ENCODE assay signal across 9 cellular contexts in the genomic region with DNA sequence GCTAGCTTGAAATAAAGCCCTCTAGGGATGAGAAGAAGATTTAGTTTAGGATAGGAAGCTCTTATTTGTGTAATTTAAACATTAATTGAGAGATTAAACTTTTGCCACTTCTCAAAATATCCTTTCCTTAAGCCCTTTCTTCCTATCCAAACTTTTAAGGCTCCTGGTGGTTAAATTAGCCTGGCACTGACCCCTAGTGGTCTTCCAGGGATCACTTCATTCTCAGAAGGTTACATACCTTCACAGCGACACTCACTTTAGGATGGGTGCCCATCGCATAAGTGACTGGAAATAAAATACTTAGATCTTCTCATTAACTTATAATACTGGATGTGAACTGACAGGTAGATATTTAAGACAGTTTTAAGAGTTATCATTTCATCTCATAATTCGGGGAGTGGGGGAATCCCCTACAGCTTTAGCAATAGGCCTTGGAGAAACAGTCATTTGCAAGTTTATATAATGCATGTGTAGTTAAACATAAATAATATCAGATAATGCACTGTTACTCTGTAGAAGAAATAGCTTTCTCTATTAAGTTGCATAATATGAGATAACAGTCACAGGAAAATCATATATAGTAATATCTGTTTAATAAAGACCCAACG. TPM values are rescaled to one million over a fixed set of nuclear protein-coding genes. Genes with fewer than 3 reads are reported as not detected.
DNase-seq lines count a peak whose midpoint lies in the region; ATAC-seq and TF ChIP-seq lines count a peak whose summit lies in the region.
"Had no signal": no experiment of that assay in that cellular context is flagged by ENCODE, and none has a peak within 500 bp of the region (broad histone marks: within the 10 kb centered on the region; RNA-seq: fewer than 3 reads in every experiment).

No MANE protein-coding gene starts in this region.

- peaks cover 3% of the 10 kb centered on the region for H3K4me1 ChIP-seq in OCI-LY7 (ENCODE audit: insufficient read depth, low read length, poor library complexity, severe bottlenecking)

- no peaks in the 10 kb centered on the region for H3K79me2 ChIP-seq in OCI-LY7 (ENCODE audit: insufficient read depth, low read depth, low read length)

- H3K36me3 Mint-ChIP-seq in naive thymus-derived CD8-positive, alpha-beta T cell = peaks cover 0 to 2% (median 0%) of the 10 kb centered on the region in 3 donors

- no peak overlapping the region for H2AFZ ChIP-seq in OCI-LY7 (ENCODE audit: low read length)

- peak; percentile 45 for DNase-seq in DMS153 treated with DMSO at 0.1 percent for 48 hours (lab: John Stamatoyannopoulos, UW; ENCODE audit: unreplicated experiment)
- no peak for DNase-seq in DMS153 (lab: John Stamatoyannopoulos, UW)
- peak; percentile 46 for DNase-seq in GM20000 (ENCODE audit: low spot score)
- DNase-seq in OCI-LY7 (ENCODE audit: low spot score) = peak; percentile 61
- peak; percentile 25 to 63 for DNase-seq in dermis microvascular lymphatic vessel endothelial cell (ENCODE audit: low read depth in 2 of 2)
- no peak for DNase-seq in naive thymus-derived CD8-positive, alpha-beta T cell
- no peak for DNase-seq in GF-D8 (lab: John Stamatoyannopoulos, UW)

- peaks cover 9 to 22% (median 18%) of the 10 kb centered on the region in 4 donors for H3K4me1 Mint-ChIP-seq in naive thymus-derived CD8-positive, alpha-beta T cell

- CTCF ChIA-PET in OCI-LY7 (lab: Charles Lee; ENCODE audit: unreplicated experiment) = interaction anchor here (0.7 to 1.5 kb wide), 2 partner anchors 404 to 524 kb away, joined by 3 read pairs; no protein-coding TSS in a partner anchor

- peaks cover 0 to 4% (median 0%) of the 10 kb centered on the region in 9 donors for H3K9me3 Mint-ChIP-seq in naive thymus-derived CD8-positive, alpha-beta T cell

- no peaks in the 10 kb centered on the region for H4K20me1 ChIP-seq in OCI-LY7 (ENCODE audit: insufficient read depth, low read length)

- BruUV-seq in OCI-LY7 (replicated peaks; lab: Mats Ljungman, UMichigan) = no TSS peak

- H3K27ac Mint-ChIP-seq in naive thymus-derived CD8-positive, alpha-beta T cell = no peak overlapping the region

- H3K4me3 Mint-ChIP-seq in naive thymus-derived CD8-positive, alpha-beta T cell = no peak overlapping the region

- no peak overlapping the region for H3K27ac ChIP-seq in OCI-LY7 (ENCODE audit: low read depth, low read length, poor library complexity, severe bottlenecking)
- H3K27ac ChIP-seq: BLaER1 had no signal

- no peak overlapping the region for H3K4me3 ChIP-seq in OCI-LY7 (ENCODE audit: low read depth, low read length, poor library complexity, severe bottlenecking)
- H3K4me3 ChIP-seq: BLaER1 had no signal

- H3K36me3 ChIP-seq in OCI-LY7 (ENCODE audit: insufficient read depth, low read length) = no peaks in the 10 kb centered on the region
- H3K36me3 ChIP-seq: BLaER1 had no signal

- intact Hi-C loops in OCI-LY7 (cut with micrococcal nuclease; ENCODE audit: unreplicated experiment) = loop anchor here (1.0 to 5.0 kb wide), 6 partner anchors 56 to 543 kb away; no protein-coding TSS in a partner anchor

- peaks cover 53 to 90% (median 71%) of the 10 kb centered on the region in 5 donors for H3K27me3 Mint-ChIP-seq in naive thymus-derived CD8-positive, alpha-beta T cell

- TF ChIP-seq CTCF in GM20000 (IDR thresholded peaks at IDR 0.05; ENCODE audit: extremely low read depth, missing control alignments) = peak; percentile 33
- peak; percentile 91 for TF ChIP-seq CTCF in OCI-LY7 (conservative IDR thresholded peaks at IDR 0.05; ENCODE audit: low read length)

- peak; percentile 73 for ATAC-seq in HG03571 (IDR thresholded peaks at IDR 0.05; ENCODE audit: unreplicated experiment)
- peak; percentile 59 to 66 for ATAC-seq in naive thymus-derived CD8-positive, alpha-beta T cell

- no peaks in the 10 kb centered on the region for H3K9me2 ChIP-seq in OCI-LY7 (ENCODE audit: insufficient read depth, low read length)

- H3K4me2 ChIP-seq in OCI-LY7 (ENCODE audit: low read length) = no peak overlapping the region
- H3K4me2 ChIP-seq: BLaER1 had no signal

- no peaks in the 10 kb centered on the region for H3K9me3 ChIP-seq in OCI-LY7 (ENCODE audit: low read length)

- POLR2A ChIA-PET in OCI-LY7 (lab: Charles Lee) = interaction anchor here (0.6 kb wide), 1 partner anchor 471 kb away, joined by 5 read pairs; no protein-coding TSS in a partner anchor
- POLR2A ChIA-PET in naive thymus-derived CD8-positive, alpha-beta T cell (lab: Charles Lee) = no interaction called here

RNA-seq across cellular contexts. Expression of a gene that starts 7.4 kb away (rescaled TPM):
- total RNA-seq in OCI-LY7 (2014; rRNA removed; shearing (Covaris generic)) = not detected in 2 replicates
- total RNA-seq in OCI-LY7 (2022) = not detected in 2 replicates
- total RNA-seq in dermis microvascular lymphatic vessel endothelial cell = not detected in 2 replicates
- not detected for total RNA-seq in naive thymus-derived CD8-positive, alpha-beta T cell
- polyA plus RNA-seq in naive thymus-derived CD8-positive, alpha-beta T cell = not detected

RNA-seq across cellular contexts. Expression of a gene that starts 22.2 kb away (rescaled TPM):
- 4.1 TPM in 1 of 2 replicates, not detected in the other for total RNA-seq in OCI-LY7 (2014; rRNA removed; shearing (Covaris generic))
- 2.4 and 4.3 TPM in 2 replicates for total RNA-seq in OCI-LY7 (2022)
- 1.8 and 3.5 TPM in 2 replicates for total RNA-seq in dermis microvascular lymphatic vessel endothelial cell
- total RNA-seq in naive thymus-derived CD8-positive, alpha-beta T cell = not detected
- polyA plus RNA-seq in naive thymus-derived CD8-positive, alpha-beta T cell = 1 to 10 TPM in 2 of 3 donors, not detected in 1; 1.4 to 2.7 TPM

Comparison
In these comparisons a context has a peak if more than half of its experiments do, and no peak if none do; other contexts are left out.
1. DNase-seq: peak in DMS153 treated with DMSO at 0.1 percent for 48 hours (single experiment), GM20000 (single experiment), OCI-LY7 (single experiment) and dermis microvascular lymphatic vessel endothelial cell (2 of 2); none in DMS153 (single experiment), naive thymus-derived CD8-positive, alpha-beta T cell (0 of 10) and GF-D8 (single experiment).